Comparison of ENCODE assay signal across 1 cellular context in genomic region chr2:118061135-118061955, GRCh38.
TF ChIP-seq lines count a peak whose summit lies in the region.

No MANE protein-coding gene starts in this region.

TF ChIP-seq in HEK293, 187 proteins besides CTCF, POLR2A, EP300 and RAD21 (continued from another document):
- TF ChIP-seq ZNF433 (tag by site-specific recombination; IDR thresholded peaks at IDR 0.05; ENCODE audit: low read depth) (no peak), ZNF292 (tag by site-specific recombination; IDR thresholded peaks at IDR 0.05; ENCODE audit: borderline replicate concordance, low read depth) (no peak), WT1 (tag by site-specific recombination; IDR thresholded peaks at IDR 0.05) (no peak), ZNF18 (tag by site-specific recombination; IDR thresholded peaks at IDR 0.05) (peak; percentile 28; the same call in 1 of the 2 replicates), PBX3 (CRISPR knock-in tag; IDR thresholded peaks at IDR 0.05) (no peak), PRDM10 (tag by site-specific recombination; IDR thresholded peaks at IDR 0.05) (peak; percentile 41), ZNF777 (tag by site-specific recombination; IDR thresholded peaks at IDR 0.05; ENCODE audit: borderline replicate concordance) (no peak), ZNF16 (tag by site-specific recombination; IDR thresholded peaks at IDR 0.05; ENCODE audit: low read depth) (no peak), ZNF24 (tag by site-specific recombination; IDR thresholded peaks at IDR 0.05) (no peak), ZNF560 (tag by site-specific recombination; IDR thresholded peaks at IDR 0.05; ENCODE audit: borderline replicate concordance) (no peak), MZF1 (tag by site-specific recombination; IDR thresholded peaks at IDR 0.05; ENCODE audit: borderline replicate concordance) (no peak), PATZ1 (tag by site-specific recombination; IDR thresholded peaks at IDR 0.05) (0 out of 2 replicates have a peak, but pooled peaks have one; percentile 20), ZNF600 (tag by site-specific recombination; IDR thresholded peaks at IDR 0.05) (no peak), MEIS1 (CRISPR knock-in tag; IDR thresholded peaks at IDR 0.05; ENCODE audit: borderline replicate concordance) (no peak), ZNF654 (tag by site-specific recombination; IDR thresholded peaks at IDR 0.05; ENCODE audit: low read depth) (peak; percentile 46), ZFP3 (tag by site-specific recombination; IDR thresholded peaks at IDR 0.05; ENCODE audit: low read depth) (no peak), RBAK (tag by site-specific recombination; IDR thresholded peaks at IDR 0.05) (no peak), ZNF843 (tag by site-specific recombination; IDR thresholded peaks at IDR 0.05) (no peak), HOXA7 (CRISPR knock-in tag; IDR thresholded peaks at IDR 0.05; ENCODE audit: borderline replicate concordance) (no peak), EGR2 (tag by site-specific recombination; IDR thresholded peaks at IDR 0.05; ENCODE audit: low read depth) (no peak)
- TF ChIP-seq, protein P1, sequence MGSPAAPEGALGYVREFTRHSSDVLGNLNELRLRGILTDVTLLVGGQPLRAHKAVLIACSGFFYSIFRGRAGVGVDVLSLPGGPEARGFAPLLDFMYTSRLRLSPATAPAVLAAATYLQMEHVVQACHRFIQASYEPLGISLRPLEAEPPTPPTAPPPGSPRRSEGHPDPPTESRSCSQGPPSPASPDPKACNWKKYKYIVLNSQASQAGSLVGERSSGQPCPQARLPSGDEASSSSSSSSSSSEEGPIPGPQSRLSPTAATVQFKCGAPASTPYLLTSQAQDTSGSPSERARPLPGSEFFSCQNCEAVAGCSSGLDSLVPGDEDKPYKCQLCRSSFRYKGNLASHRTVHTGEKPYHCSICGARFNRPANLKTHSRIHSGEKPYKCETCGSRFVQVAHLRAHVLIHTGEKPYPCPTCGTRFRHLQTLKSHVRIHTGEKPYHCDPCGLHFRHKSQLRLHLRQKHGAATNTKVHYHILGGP (tag by site-specific recombination; IDR thresholded peaks at IDR 0.05) = no peak
- TF ChIP-seq, protein P2, sequence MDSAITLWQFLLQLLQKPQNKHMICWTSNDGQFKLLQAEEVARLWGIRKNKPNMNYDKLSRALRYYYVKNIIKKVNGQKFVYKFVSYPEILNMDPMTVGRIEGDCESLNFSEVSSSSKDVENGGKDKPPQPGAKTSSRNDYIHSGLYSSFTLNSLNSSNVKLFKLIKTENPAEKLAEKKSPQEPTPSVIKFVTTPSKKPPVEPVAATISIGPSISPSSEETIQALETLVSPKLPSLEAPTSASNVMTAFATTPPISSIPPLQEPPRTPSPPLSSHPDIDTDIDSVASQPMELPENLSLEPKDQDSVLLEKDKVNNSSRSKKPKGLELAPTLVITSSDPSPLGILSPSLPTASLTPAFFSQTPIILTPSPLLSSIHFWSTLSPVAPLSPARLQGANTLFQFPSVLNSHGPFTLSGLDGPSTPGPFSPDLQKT (IDR thresholded peaks at IDR 0.05; ENCODE audit: borderline replicate concordance, low read depth, low read length) = no peak
- TF ChIP-seq, protein P3, sequence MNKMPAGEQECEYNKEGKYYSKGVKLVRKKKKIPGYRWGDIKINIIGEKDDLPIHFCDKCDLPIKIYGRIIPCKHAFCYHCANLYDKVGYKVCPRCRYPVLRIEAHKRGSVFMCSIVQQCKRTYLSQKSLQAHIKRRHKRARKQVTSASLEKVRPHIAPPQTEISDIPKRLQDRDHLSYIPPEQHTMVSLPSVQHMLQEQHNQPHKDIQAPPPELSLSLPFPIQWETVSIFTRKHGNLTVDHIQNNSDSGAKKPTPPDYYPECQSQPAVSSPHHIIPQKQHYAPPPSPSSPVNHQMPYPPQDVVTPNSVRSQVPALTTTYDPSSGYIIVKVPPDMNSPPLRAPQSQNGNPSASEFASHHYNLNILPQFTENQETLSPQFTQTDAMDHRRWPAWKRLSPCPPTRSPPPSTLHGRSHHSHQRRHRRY (tag by site-specific recombination; IDR thresholded peaks at IDR 0.05) = no peak
TF ChIP-seq in HEK293: peak in this region for 4.
